Comparison of ENCODE assay signal across 10 cellular contexts in the genomic region with DNA sequence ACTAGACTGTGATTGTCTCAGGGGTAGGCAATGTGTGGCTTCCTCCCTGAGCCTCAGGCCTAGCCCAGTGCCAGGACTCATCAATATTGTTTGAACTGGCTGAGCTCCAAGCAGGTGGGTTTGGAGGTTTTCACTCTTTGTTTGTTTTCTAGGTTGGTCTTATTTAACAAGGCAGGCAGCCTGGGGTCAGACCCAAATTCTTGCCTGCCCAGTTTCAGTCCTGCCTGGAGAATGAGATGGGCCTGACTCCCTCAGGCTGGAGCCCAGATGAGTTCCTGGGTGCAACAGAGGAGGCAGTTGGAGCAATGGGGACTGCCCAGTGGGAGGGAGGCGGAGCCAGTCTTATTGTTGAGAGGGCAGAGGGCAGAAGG. TPM values are rescaled to one million over a fixed set of nuclear protein-coding genes. Genes with fewer than 3 reads are reported as not detected.
DNase-seq lines count a peak whose midpoint lies in the region; ATAC-seq and TF ChIP-seq lines count a peak whose summit lies in the region.
"Had no signal": no experiment of that assay in that cellular context is flagged by ENCODE, and none has a peak within 500 bp of the region (broad histone marks: within the 10 kb centered on the region; RNA-seq: fewer than 3 reads in every experiment).

No MANE protein-coding gene starts in this region.

- H3K4me1 ChIP-seq in gastrocnemius medialis = peaks cover 0 to 3% of the 10 kb centered on the region in 2 donors
- H3K4me1 ChIP-seq: parathyroid adenoma had no signal

- ATAC-seq in gastrocnemius medialis = no peak
- ATAC-seq: gastroesophageal sphincter had no signal

- H3K27ac Mint-ChIP-seq in endothelial cell (ENCODE audit: unreplicated experiment) = peak overlapping the region; percentile 95

- in situ Hi-C loops in gastrocnemius medialis (cut with MboI; ENCODE audit: low sequenced_read_pairs in 4 of 4) = no loop called here

- peak overlapping the region in 3 of 4 donors; percentile 30 to 58 (median 46) for H3K27ac ChIP-seq in gastrocnemius medialis
- H3K27ac ChIP-seq: parathyroid adenoma had no signal

- H3K4me1 Mint-ChIP-seq in endothelial cell (ENCODE audit: unreplicated experiment) = peaks cover 40% of the 10 kb centered on the region

- no peak for TF ChIP-seq POLR2A in gastrocnemius medialis (IDR thresholded peaks at IDR 0.05)

- peaks cover 4% of the 10 kb centered on the region for H3K36me3 Mint-ChIP-seq in endothelial cell (ENCODE audit: low read depth, unreplicated experiment)

- peaks cover 10% of the 10 kb centered on the region for H3K27me3 Mint-ChIP-seq in endothelial cell (ENCODE audit: unreplicated experiment)

- intact Hi-C loops in gastrocnemius medialis (cut with DNase I; ENCODE audit: low total_unique reads) = no loop called here

- H3K4me3 ChIP-seq in gastrocnemius medialis = no peak overlapping the region
- H3K4me3 ChIP-seq: gastroesophageal sphincter had no signal

- peak; percentile 38 for DNase-seq in HPDE6-E6E7 (ENCODE audit: extremely low spot score)
- DNase-seq in NCI-H345 treated with DMSO at 0.1 percent for 48 hours (lab: John Stamatoyannopoulos, UW; ENCODE audit: unreplicated experiment) = peak; percentile 92
- DNase-seq in endothelial cell (ENCODE audit: low spot score) = no peak
- DNase-seq in gastrocnemius medialis = no peak
- no peak for DNase-seq in stimulated activated CD4-positive, alpha-beta T cell treated with anti-CD3 and anti-CD28 coated beads, Interleukin-2, amount 100 ng/mL, for 24 hours
- DNase-seq in cerebellar cortex (ENCODE audit: low spot score) = no peak
- no peak for DNase-seq in GOT3 (lab: John Stamatoyannopoulos, UW)
- no peak for DNase-seq in HK-2 (ENCODE audit: unreplicated experiment)

- H3K4me3 Mint-ChIP-seq in endothelial cell (ENCODE audit: unreplicated experiment) = no peak overlapping the region

- no peaks in the 10 kb centered on the region for H3K9me3 Mint-ChIP-seq in endothelial cell (ENCODE audit: unreplicated experiment)

- no peaks in the 10 kb centered on the region for H3K36me3 ChIP-seq in gastrocnemius medialis
- H3K36me3 ChIP-seq: gastroesophageal sphincter had no signal

- no peaks in the 10 kb centered on the region for H3K9me3 ChIP-seq in gastrocnemius medialis
- H3K9me3 ChIP-seq: gastroesophageal sphincter had no signal

- TF ChIP-seq CTCF in endothelial cell (IDR thresholded peaks at IDR 0.05; ENCODE audit: unreplicated experiment) = no peak
- TF ChIP-seq CTCF in gastrocnemius medialis (IDR thresholded peaks at IDR 0.05 in 4 of 5, conservative IDR thresholded peaks at IDR 0.05 in 1 of 5) = no peak

- no peaks in the 10 kb centered on the region for H3K27me3 ChIP-seq in gastrocnemius medialis

RNA-seq across cellular contexts. Expression of gene TP53I11, which starts 28.3 kb away (rescaled TPM):
- total RNA-seq in endothelial cell (ENCODE audit: unreplicated experiment) = 149 TPM
- 10 to 100 TPM in 3 of 4 donors, 1 to 10 TPM in 1; 5.4 to 17.2 (median 12.8) TPM for total RNA-seq in gastrocnemius medialis

Comparison
In these comparisons a context has a peak if more than half of its experiments do, and no peak if none do; other contexts are left out.
1. DNase-seq: peak in HPDE6-E6E7 (single experiment) and NCI-H345 treated with DMSO at 0.1 percent for 48 hours (single experiment); none in endothelial cell (single experiment), gastrocnemius medialis (0 of 2), stimulated activated CD4-positive, alpha-beta T cell treated with anti-CD3 and anti-CD28 coated beads, Interleukin-2, amount 100 ng/mL, for 24 hours (0 of 2), cerebellar cortex (single experiment), GOT3 (single experiment) and HK-2 (single experiment).